In genomic region chr5:55385227-55385626, GRCh38 we compare ENCODE assay signal across 20 cellular contexts.
"Had no signal": no experiment of that assay in that cellular context is flagged by ENCODE, and none has a peak within 500 bp of the region (broad histone marks: within the 10 kb centered on the region; RNA-seq: fewer than 3 reads in every experiment).

No MANE protein-coding gene starts in this region.

- H3K4me3 ChIP-seq: mucosa of descending colon, stomach, suprapubic skin, tibial nerve had no signal

- DNase-seq: activated CD4-positive, alpha-beta memory T cell treated with anti-CD3 and anti-CD28 coated beads, Interleukin-2, amount 10 ng/mL, durations not matched to agents 7 days and 5 days; activated CD4-positive, alpha-beta T cell treated with anti-CD3 and anti-CD28 coated beads, Interleukin-2, amount 10 ng/mL, durations not matched to agents 24 days and 14 days; activated naive CD4-positive, alpha-beta T cell; aorta; dermis blood vessel endothelial cell; effector CD8-positive, alpha-beta T cell; foreskin melanocyte; mucosa of descending colon; nephron progenitor cell; nucleus accumbens; right cardiac atrium; stimulated activated CD4-positive, alpha-beta T cell treated with anti-CD3 and anti-CD28 coated beads, Interleukin-12 subunit alpha, Interleukin-12 subunit beta, amount 100 ng/mL, for 4 hours; stimulated activated CD4-positive, alpha-beta T cell treated with anti-CD3 and anti-CD28 coated beads, Interleukin-1b, Interleukin-23, amount 100 ng/mL, for 48 hours; stomach; T1000 had no signal

- H3K4me1 Mint-ChIP-seq: brain, memory B cell, nephron progenitor cell had no signal

- H3K27ac ChIP-seq: parathyroid adenoma, stomach, suprapubic skin, tibial nerve had no signal

- H3K9ac ChIP-seq: parathyroid adenoma had no signal

- H3K4me3 Mint-ChIP-seq: activated CD4-positive, alpha-beta memory T cell treated with anti-CD3 and anti-CD28 coated beads, Interleukin-2, amount 10 ng/mL, durations not matched to agents 7 days and 5 days; activated CD4-positive, alpha-beta T cell treated with anti-CD3 and anti-CD28 coated beads, Interleukin-2, amount 10 ng/mL, durations not matched to agents 24 days and 14 days; brain; memory B cell; nephron progenitor cell had no signal

- H3K27me3 ChIP-seq: stomach, suprapubic skin, tibial nerve had no signal

- H3K27ac Mint-ChIP-seq: activated CD4-positive, alpha-beta memory T cell treated with anti-CD3 and anti-CD28 coated beads, Interleukin-2, amount 10 ng/mL, durations not matched to agents 7 days and 5 days; activated CD4-positive, alpha-beta T cell treated with anti-CD3 and anti-CD28 coated beads, Interleukin-2, amount 10 ng/mL, durations not matched to agents 24 days and 14 days; brain; memory B cell had no signal

- H3K4me1 ChIP-seq: parathyroid adenoma, suprapubic skin had no signal

- H3K27me3 Mint-ChIP-seq: activated CD4-positive, alpha-beta memory T cell treated with anti-CD3 and anti-CD28 coated beads, Interleukin-2, amount 10 ng/mL, durations not matched to agents 7 days and 5 days; activated CD4-positive, alpha-beta T cell treated with anti-CD3 and anti-CD28 coated beads, Interleukin-2, amount 10 ng/mL, durations not matched to agents 24 days and 14 days; brain; memory B cell had no signal
